ENCODE assay signal across 8 cellular contexts in genomic region chr6:125153541-125154183, GRCh38.
A peak's percentile ranks its signal among the peaks of the same experiment; 100 is the strongest.
DNase-seq lines count a peak whose midpoint lies in the region; ATAC-seq lines count a peak whose summit lies in the region.

A gene with protein sequence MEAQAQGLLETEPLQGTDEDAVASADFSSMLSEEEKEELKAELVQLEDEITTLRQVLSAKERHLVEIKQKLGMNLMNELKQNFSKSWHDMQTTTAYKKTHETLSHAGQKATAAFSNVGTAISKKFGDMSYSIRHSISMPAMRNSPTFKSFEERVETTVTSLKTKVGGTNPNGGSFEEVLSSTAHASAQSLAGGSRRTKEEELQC (plus strand): TSS chr6:125153773. CDS start chr6:125153952, 179 bp downstream.

- H3K4me2 ChIP-seq in BLaER1 treated with 17β-estradiol and CSF1 and Interleukin-3, amounts not matched to agents 10 nM and 100 nM: peak within 1 kb of the TSS; percentile 27 to 77 (median 58); a peak in 21 of 22 replicates

- DNase-seq in NCI-H82 (lab: John Stamatoyannopoulos, UW) (peak; percentile 96), activated T-cell treated with anti-CD3 and anti-CD28 coated beads for 24 hours (ENCODE audit: low read depth) (peak; percentile 42), epithelial cell of prostate (ENCODE audit: low read depth, low spot score) (peak; percentile 40), middle frontal gyrus (ENCODE audit: extremely low spot score, low spot score) (peak; percentile 46)
- peak; percentile 34 to 36 for DNase-seq in stimulated activated CD8-positive, alpha-beta memory T cell treated with anti-CD3 and anti-CD28 coated beads, Interleukin-2, amount 100 ng/mL, for 48 hours (ENCODE audit: low read depth in 2 of 2)

- peaks cover 16 to 24% (median 18%) of the 10 kb centered on the region in 11 experiments for H3K9me3 ChIP-seq in BLaER1 treated with 17β-estradiol and CSF1 and Interleukin-3, amounts not matched to agents 10 nM and 100 nM (replicated peaks in 1 of 11)

- H3K4me3 ChIP-seq in BLaER1 treated with 17β-estradiol and CSF1 and Interleukin-3, amounts not matched to agents 10 nM and 100 nM: peak within 1 kb of the TSS; percentile 19 to 46 (median 36); a peak in 12 of 20 replicates

- no peak within 1 kb of the TSS for H3K27ac ChIP-seq in BLaER1 treated with 17β-estradiol and CSF1 and Interleukin-3, amounts not matched to agents 10 nM and 100 nM
- H3K27ac ChIP-seq in epithelial cell of prostate: peak within 1 kb of the TSS; percentile 83

- H3K9ac ChIP-seq in BLaER1 treated with 17β-estradiol and CSF1 and Interleukin-3, amounts not matched to agents 10 nM and 100 nM: no peak within 1 kb of the TSS

- H4K20me1 ChIP-seq in BLaER1 treated with 17β-estradiol and CSF1 and Interleukin-3, amounts not matched to agents 10 nM and 100 nM: no peaks in the 10 kb centered on the region

- ATAC-seq in GM19395 (IDR thresholded peaks at IDR 0.05; ENCODE audit: unreplicated experiment) (peak; percentile 96), HG03469 (IDR thresholded peaks at IDR 0.05; ENCODE audit: unreplicated experiment) (peak; percentile 88)

- peaks cover 0 to 28% (median 3%) of the 10 kb centered on the region in 10 experiments; a peak in 10 of 20 replicates for H3K4me1 ChIP-seq in BLaER1 treated with 17β-estradiol and CSF1 and Interleukin-3, amounts not matched to agents 10 nM and 100 nM

- peaks cover 14 to 23% (median 18%) of the 10 kb centered on the region in 11 experiments for H3K27me3 ChIP-seq in BLaER1 treated with 17β-estradiol and CSF1 and Interleukin-3, amounts not matched to agents 10 nM and 100 nM

- H3K36me3 ChIP-seq in BLaER1 treated with 17β-estradiol and CSF1 and Interleukin-3, amounts not matched to agents 10 nM and 100 nM: no peaks in the 10 kb centered on the region

Comparison
In these comparisons a context has a peak if more than half of its experiments do, and no peak if none do; other contexts are left out.
1. DNase-seq: peak in every context shown above with its lines; median percentile 96 in NCI-H82; 46 in middle frontal gyrus; 42 in activated T-cell treated with anti-CD3 and anti-CD28 coated beads for 24 hours; 40 in epithelial cell of prostate; 35 in stimulated activated CD8-positive, alpha-beta memory T cell treated with anti-CD3 and anti-CD28 coated beads, Interleukin-2, amount 100 ng/mL, for 48 hours.